1 cellular context compared by ENCODE assay signal in genomic region chr1:22662318-22662717, GRCh38.
TF ChIP-seq lines count a peak whose summit lies in the region.

No MANE protein-coding gene starts in this region.

TF ChIP-seq in K562, 482 proteins besides CTCF, POLR2A, EP300 and RAD21 (continued from another document):
- no peak for TF ChIP-seq MBD1 (CRISPR knock-in tag; IDR thresholded peaks at IDR 0.05)
